Comparison of ENCODE assay signal across 11 cellular contexts in the genomic region with DNA sequence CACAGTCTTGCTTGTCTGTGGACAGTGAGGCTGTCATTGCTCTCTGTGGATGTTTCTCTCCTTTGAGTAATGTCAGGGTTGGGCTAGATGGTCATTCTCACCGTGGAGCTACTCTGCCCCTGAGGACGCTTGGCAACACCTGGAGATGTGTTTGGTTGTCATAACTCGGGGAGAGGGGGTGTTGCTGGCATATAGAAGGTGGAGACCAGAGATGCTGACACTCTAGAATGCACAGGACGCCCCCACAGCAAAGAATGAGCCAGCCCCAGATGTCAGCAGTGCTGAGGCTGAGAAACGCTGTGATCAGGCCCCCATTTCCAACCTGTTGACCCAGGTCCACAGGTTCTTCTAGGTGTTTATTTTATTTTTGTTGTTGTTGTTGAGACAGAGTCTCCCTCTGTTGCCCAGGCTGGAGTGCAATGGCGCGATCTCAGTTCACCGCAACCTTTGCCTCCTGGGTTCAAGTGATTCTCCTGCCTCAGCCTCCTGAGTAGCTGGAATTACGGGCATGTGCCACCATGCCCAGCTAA. TPM values are rescaled to one million over a fixed set of nuclear protein-coding genes. Genes with fewer than 3 reads are reported as not detected.
"Had no signal": no experiment of that assay in that cellular context is flagged by ENCODE, and none has a peak within 500 bp of the region (broad histone marks: within the 10 kb centered on the region; RNA-seq: fewer than 3 reads in every experiment).

No MANE protein-coding gene starts in this region.

- H3K27ac ChIP-seq: adrenal gland, body of pancreas, breast epithelium, Peyer's patch, VCaP had no signal

- H3K4me3 ChIP-seq: adrenal gland, body of pancreas, breast epithelium, Peyer's patch had no signal

- H3K9me3 ChIP-seq: adrenal gland, body of pancreas, breast epithelium, Peyer's patch had no signal

- H3K27me3 ChIP-seq: adrenal gland, body of pancreas, breast epithelium, Peyer's patch had no signal

- DNase-seq: NCI-H510A, SIG-M5 had no signal

- H3K36me3 ChIP-seq: breast epithelium had no signal

RNA-seq across cellular contexts. Expression of a gene that starts 29.5 kb away (rescaled TPM):
- total RNA-seq: activated B cell treated with CpG ODN at 0.5 μM for 24 hours; activated T-helper 1 cell treated with anti-CD3 and anti-CD28 coated beads, Interleukin-12 subunit alpha, Interleukin-12 subunit beta, Interleukin-2, Interleukin-4 antibody, amounts not matched to agents 30 ng/mL and 10 ng/mL and 1 ng/mL, durations not matched to agents 14 hours and 24 hours and 36 hours; body of pancreas; PC-3; Peyer's patch; Right ventricle myocardium inferior had no signal
